ENCODE assay signal across 20 cellular contexts in genomic region chr12:32874926-32875325, GRCh38. TPM values are rescaled to one million over a fixed set of nuclear protein-coding genes. Genes with fewer than 3 reads are reported as not detected.
A peak's percentile ranks its signal among the peaks of the same experiment; 100 is the strongest.
DNase-seq lines count a peak whose midpoint lies in the region; ATAC-seq, FAIRE-seq and TF ChIP-seq lines count a peak whose summit lies in the region.
"Had no signal": no experiment of that assay in that cellular context is flagged by ENCODE, and none has a peak within 500 bp of the region (broad histone marks: within the 10 kb centered on the region; RNA-seq: fewer than 3 reads in every experiment).

No MANE protein-coding gene starts in this region.

- H3K27ac Mint-ChIP-seq in stimulated activated naive CD8-positive, alpha-beta T cell treated with anti-CD3 and anti-CD28 coated beads, Interleukin-15, amount 100 ng/mL, for 72 hours, result no peak overlapping the region

- WGBS in heart left ventricle, 4 donors, result 86 to 95% (median 92%) methylated on average over 2 of the region's 2 CpGs
- 96% methylated on average over 2 of the region's 2 CpGs for WGBS in right cardiac atrium
- WGBS in small intestine, 3 donors, result 22 to 69% (median 37%) methylated on average over 2 of the region's 2 CpGs

- TSS peak; percentile 25 for BruUV-seq in HCT116 (replicated peaks; lab: Mats Ljungman, UMichigan)

- CTCF ChIA-PET in HCT116 (lab: Charles Lee), result no interaction called here

- TF ChIP-seq RAD21 in HCT116 (IDR thresholded peaks at IDR 0.05; ENCODE audit: low read depth), result no peak

- H3K9me2 ChIP-seq in HCT116 (ENCODE audit: insufficient read depth), result no peaks in the 10 kb centered on the region

- H3K27me3 ChIP-seq in heart left ventricle (no peaks in the 10 kb centered on the region), HCT116 (ENCODE audit: insufficient read depth, low read length) (no peaks in the 10 kb centered on the region), right cardiac atrium (ENCODE audit: control insufficient read depth, insufficient read depth) (no peaks in the 10 kb centered on the region), small intestine (ENCODE audit: control insufficient read depth in 2 of 2, insufficient read depth in 2 of 2, low read length in 2 of 2) (no peaks in the 10 kb centered on the region)

- no peaks in the 10 kb centered on the region for H3K9me3 ChIP-seq in heart left ventricle
- H3K9me3 ChIP-seq in HCT116 (ENCODE audit: control insufficient read depth in 1 of 2, insufficient read depth in 1 of 2, low read depth in 1 of 2, low read length in 2 of 2), result no peaks in the 10 kb centered on the region
- no peaks in the 10 kb centered on the region for H3K9me3 ChIP-seq in right cardiac atrium (ENCODE audit: control insufficient read depth, low read length)
- no peaks in the 10 kb centered on the region for H3K9me3 ChIP-seq in small intestine (ENCODE audit: control insufficient read depth, low read depth)

- no peak overlapping the region for H2AFZ ChIP-seq in HCT116 (ENCODE audit: low read depth, low read length, poor library complexity, severe bottlenecking)

- POLR2A ChIA-PET in HCT116 (lab: Charles Lee), result no interaction called here

- peak overlapping the region; percentile 2 to 97 (median 86) for H3K27ac ChIP-seq in heart left ventricle
- H3K27ac ChIP-seq in HCT116 (ENCODE audit: low read depth, low read length), result no peak overlapping the region
- peak overlapping the region; percentile 48 for H3K27ac ChIP-seq in right cardiac atrium (ENCODE audit: low read length)
- H3K27ac ChIP-seq in small intestine (ENCODE audit: low read depth in 1 of 2, low read length in 1 of 2), result no peak overlapping the region

- no peak overlapping the region for H3K4me3 ChIP-seq in heart left ventricle
- no peak overlapping the region for H3K4me3 ChIP-seq in HCT116 (replicated peaks in 1 of 2; ENCODE audit: low read depth in 1 of 2, low read length in 2 of 2)
- H3K4me3 ChIP-seq in right cardiac atrium (ENCODE audit: low read length), result no peak overlapping the region
- no peak overlapping the region for H3K4me3 ChIP-seq in small intestine (ENCODE audit: low read depth in 1 of 2, low read length in 2 of 2)

- H3K36me3 ChIP-seq in heart left ventricle (peaks cover 0 to 21% (median 0%) of the 10 kb centered on the region in 9 donors), HCT116 (ENCODE audit: control insufficient read depth in 1 of 2, insufficient read depth in 2 of 2, low read length in 2 of 2) (peaks cover 0 to 6% of the 10 kb centered on the region in 2 experiments; a peak in 2 of 4 replicates), small intestine (ENCODE audit: control insufficient read depth in 2 of 2, insufficient read depth in 2 of 2, low read length in 2 of 2) (no peaks in the 10 kb centered on the region)

- TF ChIP-seq POLR2A in heart left ventricle (IDR thresholded peaks at IDR 0.05), result no peak
- TF ChIP-seq POLR2A in HCT116 (IDR thresholded peaks at IDR 0.05; ENCODE audit: borderline replicate concordance, extremely low read depth, insufficient read depth, insufficient read length), result no peak

- H3K4me2 ChIP-seq in HCT116 (ENCODE audit: low read length), result no peak overlapping the region

- RAD21 ChIA-PET in HCT116 (lab: Charles Lee; ENCODE audit: low non-redundant PET in 1 of 2, low total read pairs in 2 of 2, uncharacterized antibody in 2 of 2, unreplicated experiment in 2 of 2), result no interaction called here

- H3K9me3 Mint-ChIP-seq in stimulated activated naive CD8-positive, alpha-beta T cell treated with anti-CD3 and anti-CD28 coated beads, Interleukin-15, amount 100 ng/mL, for 72 hours, result no peaks in the 10 kb centered on the region

- intact Hi-C loops in heart left ventricle (cut with DNase I) (loop anchor here in 5 of 10 donors (5.0 kb wide), 2 partner anchors 48 to 53 kb away; no protein-coding TSS in a partner anchor), Right ventricle myocardium superior (cut with DNase I) (loop anchor here (10.0 kb wide), 1 partner anchor 50 kb away; no protein-coding TSS in a partner anchor), HCT116 (cut with micrococcal nuclease) (no loop called here), right cardiac atrium (cut with DNase I) (no loop called here)

- no peaks in the 10 kb centered on the region for H3K4me1 Mint-ChIP-seq in stimulated activated naive CD8-positive, alpha-beta T cell treated with anti-CD3 and anti-CD28 coated beads, Interleukin-15, amount 100 ng/mL, for 72 hours

- FAIRE-seq in small intestine (lab: Jason Lieb, UNC), result no peak

- H4K20me1 ChIP-seq in HCT116 (ENCODE audit: insufficient read depth), result no peaks in the 10 kb centered on the region

- DNase-seq in heart left ventricle (no peak), Right ventricle myocardium superior (no peak), HCT116 (ENCODE audit: low read depth, low spot score) (no peak), right cardiac atrium (no peak), small intestine (peak; percentile 80), cerebellar cortex (ENCODE audit: low spot score) (no peak)
- DNase-seq in stimulated activated naive CD8-positive, alpha-beta T cell treated with anti-CD3 and anti-CD28 coated beads, Interleukin-15, amount 100 ng/mL, for 72 hours, result no peak
- DNase-seq: DMS153, DND-41, H7, IMR-90, KG1, NCI-H1048, NCI-H1417, NCI-H1694 treated with DMSO at 0.1 percent for 48 hours, NCI-H2081, NCI-H2227 treated with DMSO at 0.1 percent for 48 hours, NCI-H526 treated with DMSO at 0.1 percent for 48 hours, RPMI8226, SHP77 treated with DMSO at 0.1 percent for 48 hours had no signal

- 0 out of 2 replicates have a peak, but pooled peaks cover 4% of the 10 kb centered on the region for H3K79me2 ChIP-seq in HCT116 (ENCODE audit: insufficient read depth, low read length)

- TF ChIP-seq CTCF in heart left ventricle (IDR thresholded peaks at IDR 0.05) (no peak), HCT116 (IDR thresholded peaks at IDR 0.05 in 2 of 3, conservative IDR thresholded peaks at IDR 0.05 in 1 of 3; ENCODE audit: borderline replicate concordance in 1 of 3, insufficient read depth in 1 of 3, low read depth in 2 of 3, low read length in 2 of 3) (no peak)

- no peaks in the 10 kb centered on the region for H3K27me3 Mint-ChIP-seq in stimulated activated naive CD8-positive, alpha-beta T cell treated with anti-CD3 and anti-CD28 coated beads, Interleukin-15, amount 100 ng/mL, for 72 hours

- H3K4me1 ChIP-seq in heart left ventricle, result peaks cover 0 to 72% (median 17%) of the 10 kb centered on the region in 12 donors
- H3K4me1 ChIP-seq in HCT116 (ENCODE audit: control insufficient read depth in 1 of 2, insufficient read depth in 2 of 2, low read length in 2 of 2), result peaks cover 4 to 6% of the 10 kb centered on the region in 2 experiments; a peak in 3 of 4 replicates
- no peaks in the 10 kb centered on the region for H3K4me1 ChIP-seq in right cardiac atrium (ENCODE audit: control insufficient read depth, insufficient read depth, low read length)
- peaks cover 4 to 7% of the 10 kb centered on the region in 2 donors for H3K4me1 ChIP-seq in small intestine (ENCODE audit: control insufficient read depth in 2 of 2, insufficient read depth in 1 of 2, low read depth in 1 of 2, low read length in 1 of 2)

- H3K4me3 Mint-ChIP-seq in stimulated activated naive CD8-positive, alpha-beta T cell treated with anti-CD3 and anti-CD28 coated beads, Interleukin-15, amount 100 ng/mL, for 72 hours, result no peak overlapping the region

- ATAC-seq in heart left ventricle (no peak), Right ventricle myocardium superior (ENCODE audit: poor library complexity) (no peak), HCT116 (no peak), right cardiac atrium (no peak)
- ATAC-seq in stimulated activated naive CD8-positive, alpha-beta T cell treated with anti-CD3 and anti-CD28 coated beads, Interleukin-15, amount 100 ng/mL, for 72 hours, result no peak

- H3K9ac ChIP-seq in HCT116 (ENCODE audit: low read length), result no peak overlapping the region

TF ChIP-seq in HCT116, 20 proteins besides CTCF, POLR2A, EP300 and RAD21 (continues in another document):
- no peak for TF ChIP-seq YY1 (IDR thresholded peaks at IDR 0.05; ENCODE audit: extremely low read depth, insufficient replicate concordance, low read depth, low read length)
- no peak for TF ChIP-seq ELF1 (IDR thresholded peaks at IDR 0.05; ENCODE audit: borderline replicate concordance, low read depth)
- TF ChIP-seq TCF7L2 (IDR thresholded peaks at IDR 0.05; ENCODE audit: borderline replicate concordance, extremely low read depth, insufficient read depth, insufficient read length), result no peak
- no peak for TF ChIP-seq FOSL1 (IDR thresholded peaks at IDR 0.05; ENCODE audit: low read depth)
- TF ChIP-seq EGR1 (IDR thresholded peaks at IDR 0.05; ENCODE audit: low read depth), result no peak
- no peak for TF ChIP-seq ATF3 (IDR thresholded peaks at IDR 0.05)
- TF ChIP-seq CEBPB (IDR thresholded peaks at IDR 0.05; ENCODE audit: low read depth), result no peak
- no peak for TF ChIP-seq ZNF274 (IDR thresholded peaks at IDR 0.05; ENCODE audit: low read depth, low read length)

RNA-seq across cellular contexts. Expression of gene PKP2, which starts 21.7 kb away (rescaled TPM):
- total RNA-seq in heart left ventricle, result 100 to 1,000 TPM; 269 to 576 (median 402) TPM
- 100 to 1,000 TPM; 111 to 206 TPM for polyA plus RNA-seq in heart left ventricle
- 400 TPM for total RNA-seq in Right ventricle myocardium superior
- total RNA-seq in HCT116 (2021; ENCODE audit: unreplicated experiment), result 21.5 TPM
- polyA plus RNA-seq in HCT116 (2012), result 10.6 and 12.0 TPM in 2 replicates
- 100 to 1,000 TPM; 147 to 374 (median 229) TPM for total RNA-seq in right cardiac atrium
- polyA plus RNA-seq in right cardiac atrium, result 84.6 TPM
- 10 to 100 TPM; 12.7 to 34.7 (median 14.3) TPM for polyA plus RNA-seq in small intestine

Comparison
In these comparisons a context has a peak if more than half of its experiments do, and no peak if none do; other contexts are left out.
1. H3K27ac ChIP-seq: peak in heart left ventricle (12 of 12) and right cardiac atrium (single experiment); none in HCT116 (single experiment) and small intestine (0 of 2).